In the genomic region with DNA sequence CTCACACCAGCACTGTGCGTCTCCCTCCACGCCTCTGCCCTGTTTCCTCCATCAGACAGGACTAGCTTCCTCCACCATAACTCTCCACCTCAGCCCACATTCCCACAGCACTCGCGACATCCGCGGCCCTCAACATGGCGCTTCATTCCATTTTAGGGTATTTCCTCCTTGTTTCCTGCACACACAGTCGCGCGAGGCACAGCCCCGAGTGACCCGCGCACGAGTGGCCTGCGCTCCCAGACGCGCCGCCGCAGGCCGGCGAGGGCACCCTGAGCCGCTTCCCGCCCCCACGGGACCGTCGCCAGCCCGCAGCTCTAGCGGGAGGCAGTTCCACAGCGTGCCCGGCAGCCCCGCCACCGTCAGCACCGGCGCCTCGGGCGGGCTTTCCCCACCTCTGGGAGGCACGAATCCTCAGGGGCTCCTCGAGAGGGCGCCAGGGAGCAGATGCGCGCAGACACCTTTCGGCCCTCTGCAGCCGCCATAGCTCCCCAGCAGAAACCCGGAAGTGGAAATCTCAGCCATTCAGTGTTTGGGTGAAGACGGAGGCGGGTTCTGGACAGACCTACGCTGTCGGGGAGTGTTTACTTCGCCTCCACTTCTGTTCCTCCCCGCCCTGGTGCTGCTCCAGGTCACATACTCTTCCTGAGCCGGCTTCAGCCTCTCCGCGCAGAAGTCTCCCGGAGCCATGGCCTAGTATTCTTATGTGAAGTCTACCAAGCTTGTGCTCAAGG, we compare ENCODE assay signal across 1 cellular context.
TF ChIP-seq lines count a peak whose summit lies in the region.
"Not testable (repeated sequence)": the region's sequence is repeated elsewhere in the genome, so short reads cannot be mapped to it uniquely, and the experiment has no call there.

No MANE protein-coding gene starts in this region.

TF ChIP-seq in HepG2, 621 proteins besides CTCF, POLR2A, EP300 and RAD21 (continued from another document and continues in another):
- TF ChIP-seq, protein P1, sequence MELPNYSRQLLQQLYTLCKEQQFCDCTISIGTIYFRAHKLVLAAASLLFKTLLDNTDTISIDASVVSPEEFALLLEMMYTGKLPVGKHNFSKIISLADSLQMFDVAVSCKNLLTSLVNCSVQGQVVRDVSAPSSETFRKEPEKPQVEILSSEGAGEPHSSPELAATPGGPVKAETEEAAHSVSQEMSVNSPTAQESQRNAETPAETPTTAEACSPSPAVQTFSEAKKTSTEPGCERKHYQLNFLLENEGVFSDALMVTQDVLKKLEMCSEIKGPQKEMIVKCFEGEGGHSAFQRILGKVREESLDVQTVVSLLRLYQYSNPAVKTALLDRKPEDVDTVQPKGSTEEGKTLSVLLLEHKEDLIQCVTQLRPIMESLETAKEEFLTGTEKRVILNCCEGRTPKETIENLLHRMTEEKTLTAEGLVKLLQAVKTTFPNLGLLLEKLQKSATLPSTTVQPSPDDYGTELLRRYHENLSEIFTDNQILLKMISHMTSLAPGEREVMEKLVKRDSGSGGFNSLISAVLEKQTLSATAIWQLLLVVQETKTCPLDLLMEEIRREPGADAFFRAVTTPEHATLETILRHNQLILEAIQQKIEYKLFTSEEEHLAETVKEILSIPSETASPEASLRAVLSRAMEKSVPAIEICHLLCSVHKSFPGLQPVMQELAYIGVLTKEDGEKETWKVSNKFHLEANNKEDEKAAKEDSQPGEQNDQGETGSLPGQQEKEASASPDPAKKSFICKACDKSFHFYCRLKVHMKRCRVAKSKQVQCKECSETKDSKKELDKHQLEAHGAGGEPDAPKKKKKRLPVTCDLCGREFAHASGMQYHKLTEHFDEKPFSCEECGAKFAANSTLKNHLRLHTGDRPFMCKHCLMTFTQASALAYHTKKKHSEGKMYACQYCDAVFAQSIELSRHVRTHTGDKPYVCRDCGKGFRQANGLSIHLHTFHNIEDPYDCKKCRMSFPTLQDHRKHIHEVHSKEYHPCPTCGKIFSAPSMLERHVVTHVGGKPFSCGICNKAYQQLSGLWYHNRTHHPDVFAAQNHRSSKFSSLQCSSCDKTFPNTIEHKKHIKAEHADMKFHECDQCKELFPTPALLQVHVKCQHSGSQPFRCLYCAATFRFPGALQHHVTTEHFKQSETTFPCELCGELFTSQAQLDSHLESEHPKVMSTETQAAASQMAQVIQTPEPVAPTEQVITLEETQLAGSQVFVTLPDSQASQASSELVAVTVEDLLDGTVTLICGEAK (IDR thresholded peaks at IDR 0.05): not testable (repeated sequence)
- TF ChIP-seq, protein P1 (CRISPR knock-in tag; IDR thresholded peaks at IDR 0.05): peak; percentile 89
- TF ChIP-seq ZNF235 (CRISPR knock-in tag; IDR thresholded peaks at IDR 0.05; ENCODE audit: borderline replicate concordance): peak; percentile 89
- peak; percentile 64; the same call in 1 of the 2 replicates for TF ChIP-seq FOXC1 (CRISPR knock-in tag; IDR thresholded peaks at IDR 0.05; ENCODE audit: borderline replicate concordance)
- TF ChIP-seq DMAP1 (CRISPR knock-in tag; IDR thresholded peaks at IDR 0.05): peak; percentile 72; the same call in 1 of the 2 replicates
- TF ChIP-seq ZNF616 (CRISPR knock-in tag; IDR thresholded peaks at IDR 0.05; ENCODE audit: low read depth): peak; percentile 76; the same call in 1 of the 2 replicates
- peak; percentile 66; the same call in 2 of the 3 replicates for TF ChIP-seq MXI1 (IDR thresholded peaks at IDR 0.05; ENCODE audit: borderline replicate concordance, low read depth, low read length)
- peak; percentile 93 for TF ChIP-seq ZZZ3 (CRISPR knock-in tag; IDR thresholded peaks at IDR 0.05; ENCODE audit: borderline replicate concordance)
- TF ChIP-seq ZMYM3 (CRISPR knock-in tag; IDR thresholded peaks at IDR 0.05): peak; percentile 84
- TF ChIP-seq ZNF30 (CRISPR knock-in tag; IDR thresholded peaks at IDR 0.05): 0 out of 2 replicates have a peak, but pooled peaks have one; percentile 62
- TF ChIP-seq REPIN1 (CRISPR knock-in tag; IDR thresholded peaks at IDR 0.05; ENCODE audit: borderline replicate concordance, low read depth): peak; percentile 99
- peak; percentile 98; the same call in 1 of the 2 replicates for TF ChIP-seq ZNF556 (CRISPR knock-in tag; IDR thresholded peaks at IDR 0.05; ENCODE audit: borderline replicate concordance)
- TF ChIP-seq ZNF12 (CRISPR knock-in tag; IDR thresholded peaks at IDR 0.05): peak; percentile 76
- peak; percentile 88 for TF ChIP-seq ELF3 (CRISPR knock-in tag; IDR thresholded peaks at IDR 0.05)
- TF ChIP-seq, protein P2, sequence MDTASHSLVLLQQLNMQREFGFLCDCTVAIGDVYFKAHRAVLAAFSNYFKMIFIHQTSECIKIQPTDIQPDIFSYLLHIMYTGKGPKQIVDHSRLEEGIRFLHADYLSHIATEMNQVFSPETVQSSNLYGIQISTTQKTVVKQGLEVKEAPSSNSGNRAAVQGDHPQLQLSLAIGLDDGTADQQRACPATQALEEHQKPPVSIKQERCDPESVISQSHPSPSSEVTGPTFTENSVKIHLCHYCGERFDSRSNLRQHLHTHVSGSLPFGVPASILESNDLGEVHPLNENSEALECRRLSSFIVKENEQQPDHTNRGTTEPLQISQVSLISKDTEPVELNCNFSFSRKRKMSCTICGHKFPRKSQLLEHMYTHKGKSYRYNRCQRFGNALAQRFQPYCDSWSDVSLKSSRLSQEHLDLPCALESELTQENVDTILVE (CRISPR knock-in tag; IDR thresholded peaks at IDR 0.05): peak; percentile 92; the same call in 1 of the 2 replicates
- TF ChIP-seq SALL1 (CRISPR knock-in tag; IDR thresholded peaks at IDR 0.05): peak; percentile 84
- TF ChIP-seq EED (CRISPR knock-in tag; IDR thresholded peaks at IDR 0.05): peak; percentile 95
- TF ChIP-seq, protein P3, sequence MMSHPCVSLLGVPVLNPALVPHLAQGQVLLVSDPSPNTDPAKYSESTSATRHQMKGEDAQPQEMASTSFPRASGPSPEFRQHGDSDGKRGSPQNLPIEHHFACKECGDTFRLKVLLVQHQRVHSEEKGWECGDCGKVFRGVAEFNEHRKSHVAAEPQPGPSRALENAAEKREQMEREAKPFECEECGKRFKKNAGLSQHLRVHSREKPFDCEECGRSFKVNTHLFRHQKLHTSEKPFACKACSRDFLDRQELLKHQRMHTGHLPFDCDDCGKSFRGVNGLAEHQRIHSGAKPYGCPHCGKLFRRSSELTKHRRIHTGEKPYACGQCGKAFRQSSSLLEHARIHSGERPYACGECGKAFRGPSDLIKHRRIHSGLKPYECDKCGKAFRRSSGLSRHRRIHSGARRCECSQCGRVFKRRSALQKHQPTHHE (CRISPR knock-in tag; IDR thresholded peaks at IDR 0.05; ENCODE audit: borderline replicate concordance): peak; percentile 99
- TF ChIP-seq, protein P4, sequence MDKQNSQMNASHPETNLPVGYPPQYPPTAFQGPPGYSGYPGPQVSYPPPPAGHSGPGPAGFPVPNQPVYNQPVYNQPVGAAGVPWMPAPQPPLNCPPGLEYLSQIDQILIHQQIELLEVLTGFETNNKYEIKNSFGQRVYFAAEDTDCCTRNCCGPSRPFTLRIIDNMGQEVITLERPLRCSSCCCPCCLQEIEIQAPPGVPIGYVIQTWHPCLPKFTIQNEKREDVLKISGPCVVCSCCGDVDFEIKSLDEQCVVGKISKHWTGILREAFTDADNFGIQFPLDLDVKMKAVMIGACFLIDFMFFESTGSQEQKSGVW (CRISPR knock-in tag; IDR thresholded peaks at IDR 0.05; ENCODE audit: borderline replicate concordance): 0 out of 2 replicates have a peak, but pooled peaks have one; percentile 27
- TF ChIP-seq ZNF383 (CRISPR knock-in tag; IDR thresholded peaks at IDR 0.05; ENCODE audit: borderline replicate concordance): peak; percentile 89; the same call in 1 of the 2 replicates
- peak; percentile 73 for TF ChIP-seq ZNF776 (CRISPR knock-in tag; IDR thresholded peaks at IDR 0.05)
- TF ChIP-seq, protein P5, sequence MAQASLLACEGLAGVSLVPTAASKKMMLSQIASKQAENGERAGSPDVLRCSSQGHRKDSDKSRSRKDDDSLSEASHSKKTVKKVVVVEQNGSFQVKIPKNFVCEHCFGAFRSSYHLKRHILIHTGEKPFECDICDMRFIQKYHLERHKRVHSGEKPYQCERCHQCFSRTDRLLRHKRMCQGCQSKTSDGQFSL (CRISPR knock-in tag; IDR thresholded peaks at IDR 0.05): peak; percentile 65; the same call in 1 of the 2 replicates
- peak; percentile 94 for TF ChIP-seq KDM4B (CRISPR knock-in tag; IDR thresholded peaks at IDR 0.05)
- peak; percentile 98 for TF ChIP-seq ELF4 (CRISPR knock-in tag; IDR thresholded peaks at IDR 0.05; ENCODE audit: borderline replicate concordance)
- peak; percentile 13; the same call in 1 of the 2 replicates for TF ChIP-seq ZNF253 (CRISPR knock-in tag; IDR thresholded peaks at IDR 0.05; ENCODE audit: borderline replicate concordance)
- peak; percentile 73 for TF ChIP-seq TGIF2 (CRISPR knock-in tag; IDR thresholded peaks at IDR 0.05)
- peak; percentile 98 for TF ChIP-seq ARID2 (CRISPR knock-in tag; IDR thresholded peaks at IDR 0.05; ENCODE audit: borderline replicate concordance)
- TF ChIP-seq, protein P6, sequence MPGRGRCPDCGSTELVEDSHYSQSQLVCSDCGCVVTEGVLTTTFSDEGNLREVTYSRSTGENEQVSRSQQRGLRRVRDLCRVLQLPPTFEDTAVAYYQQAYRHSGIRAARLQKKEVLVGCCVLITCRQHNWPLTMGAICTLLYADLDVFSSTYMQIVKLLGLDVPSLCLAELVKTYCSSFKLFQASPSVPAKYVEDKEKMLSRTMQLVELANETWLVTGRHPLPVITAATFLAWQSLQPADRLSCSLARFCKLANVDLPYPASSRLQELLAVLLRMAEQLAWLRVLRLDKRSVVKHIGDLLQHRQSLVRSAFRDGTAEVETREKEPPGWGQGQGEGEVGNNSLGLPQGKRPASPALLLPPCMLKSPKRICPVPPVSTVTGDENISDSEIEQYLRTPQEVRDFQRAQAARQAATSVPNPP (CRISPR knock-in tag; IDR thresholded peaks at IDR 0.05): peak; percentile 96
- TF ChIP-seq HES4 (CRISPR knock-in tag; IDR thresholded peaks at IDR 0.05; ENCODE audit: borderline replicate concordance): 0 out of 2 replicates have a peak, but pooled peaks have one; percentile 51
- TF ChIP-seq ZNF354B (CRISPR knock-in tag; IDR thresholded peaks at IDR 0.05): peak; percentile 88; the same call in 1 of the 2 replicates
- peak; percentile 68; the same call in 1 of the 2 replicates for TF ChIP-seq NFKBIZ (CRISPR knock-in tag; IDR thresholded peaks at IDR 0.05)
- TF ChIP-seq ZNF672 (CRISPR knock-in tag; IDR thresholded peaks at IDR 0.05): peak; percentile 60; the same call in 1 of the 2 replicates
- TF ChIP-seq ARHGAP35 (CRISPR knock-in tag; IDR thresholded peaks at IDR 0.05; ENCODE audit: borderline replicate concordance): peak; percentile 91
- peak; percentile 98 for TF ChIP-seq TARDBP (CRISPR knock-in tag; IDR thresholded peaks at IDR 0.05)
- peak; percentile 73 for TF ChIP-seq NFYB (CRISPR knock-in tag; IDR thresholded peaks at IDR 0.05)
- TF ChIP-seq, protein P7, sequence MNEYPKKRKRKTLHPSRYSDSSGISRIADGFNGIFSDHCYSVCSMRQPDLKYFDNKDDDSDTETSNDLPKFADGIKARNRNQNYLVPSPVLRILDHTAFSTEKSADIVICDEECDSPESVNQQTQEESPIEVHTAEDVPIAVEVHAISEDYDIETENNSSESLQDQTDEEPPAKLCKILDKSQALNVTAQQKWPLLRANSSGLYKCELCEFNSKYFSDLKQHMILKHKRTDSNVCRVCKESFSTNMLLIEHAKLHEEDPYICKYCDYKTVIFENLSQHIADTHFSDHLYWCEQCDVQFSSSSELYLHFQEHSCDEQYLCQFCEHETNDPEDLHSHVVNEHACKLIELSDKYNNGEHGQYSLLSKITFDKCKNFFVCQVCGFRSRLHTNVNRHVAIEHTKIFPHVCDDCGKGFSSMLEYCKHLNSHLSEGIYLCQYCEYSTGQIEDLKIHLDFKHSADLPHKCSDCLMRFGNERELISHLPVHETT (CRISPR knock-in tag; conservative IDR thresholded peaks at IDR 0.05): peak; percentile 69; the same call in 1 of the 2 replicates
- TF ChIP-seq AKAP8 (CRISPR knock-in tag; IDR thresholded peaks at IDR 0.05): peak; percentile 67; the same call in 1 of the 2 replicates
- TF ChIP-seq, protein P8, sequence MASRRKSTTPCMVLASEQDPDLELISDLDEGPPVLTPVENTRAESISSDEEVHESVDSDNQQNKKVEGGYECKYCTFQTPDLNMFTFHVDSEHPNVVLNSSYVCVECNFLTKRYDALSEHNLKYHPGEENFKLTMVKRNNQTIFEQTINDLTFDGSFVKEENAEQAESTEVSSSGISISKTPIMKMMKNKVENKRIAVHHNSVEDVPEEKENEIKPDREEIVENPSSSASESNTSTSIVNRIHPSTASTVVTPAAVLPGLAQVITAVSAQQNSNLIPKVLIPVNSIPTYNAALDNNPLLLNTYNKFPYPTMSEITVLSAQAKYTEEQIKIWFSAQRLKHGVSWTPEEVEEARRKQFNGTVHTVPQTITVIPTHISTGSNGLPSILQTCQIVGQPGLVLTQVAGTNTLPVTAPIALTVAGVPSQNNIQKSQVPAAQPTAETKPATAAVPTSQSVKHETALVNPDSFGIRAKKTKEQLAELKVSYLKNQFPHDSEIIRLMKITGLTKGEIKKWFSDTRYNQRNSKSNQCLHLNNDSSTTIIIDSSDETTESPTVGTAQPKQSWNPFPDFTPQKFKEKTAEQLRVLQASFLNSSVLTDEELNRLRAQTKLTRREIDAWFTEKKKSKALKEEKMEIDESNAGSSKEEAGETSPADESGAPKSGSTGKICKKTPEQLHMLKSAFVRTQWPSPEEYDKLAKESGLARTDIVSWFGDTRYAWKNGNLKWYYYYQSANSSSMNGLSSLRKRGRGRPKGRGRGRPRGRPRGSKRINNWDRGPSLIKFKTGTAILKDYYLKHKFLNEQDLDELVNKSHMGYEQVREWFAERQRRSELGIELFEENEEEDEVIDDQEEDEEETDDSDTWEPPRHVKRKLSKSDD (CRISPR knock-in tag; IDR thresholded peaks at IDR 0.05; ENCODE audit: low read depth): peak; percentile 71; the same call in 1 of the 2 replicates
